In genomic region chr14:52706724-52707706, GRCh38 we compare ENCODE assay signal across 1 cellular context.
TF ChIP-seq lines count a peak whose summit lies in the region.

Gene PSMC6, plus strand, starts transcription at chr14:52707200. Its CDS starts 20 bp downstream, at chr14:52707220.

TF ChIP-seq in HepG2, 621 proteins besides CTCF, POLR2A, EP300 and RAD21 (continued from another document):
- TF ChIP-seq AKNA (CRISPR knock-in tag; IDR thresholded peaks at IDR 0.05; ENCODE audit: borderline replicate concordance) (no peak), SP4 (CRISPR knock-in tag; IDR thresholded peaks at IDR 0.05) (peak; percentile 88), NR2C2 (CRISPR knock-in tag; IDR thresholded peaks at IDR 0.05; ENCODE audit: borderline replicate concordance) (peak; percentile 74), ZNF850 (CRISPR knock-in tag; conservative IDR thresholded peaks at IDR 0.05) (no peak), KLF11 (CRISPR knock-in tag; IDR thresholded peaks at IDR 0.05) (no peak; the same call in 1 of the 2 replicates), IRF9 (CRISPR knock-in tag; IDR thresholded peaks at IDR 0.05; ENCODE audit: borderline replicate concordance) (peak; percentile 57; the same call in 1 of the 2 replicates), ZBTB43 (CRISPR knock-in tag; conservative IDR thresholded peaks at IDR 0.05) (peak; percentile 77; the same call in 1 of the 2 replicates), ZNF546 (CRISPR knock-in tag; conservative IDR thresholded peaks at IDR 0.05) (0 out of 2 replicates have a peak, but pooled peaks have one; percentile 21), HDAC2 (CRISPR knock-in tag; IDR thresholded peaks at IDR 0.05) (0 out of 2 replicates have a peak, but pooled peaks have one; percentile 7), ZNF710 (CRISPR knock-in tag; IDR thresholded peaks at IDR 0.05; ENCODE audit: borderline replicate concordance) (no peak; the same call in 1 of the 2 replicates), THAP8 (CRISPR knock-in tag; IDR thresholded peaks at IDR 0.05; ENCODE audit: borderline replicate concordance) (no peak), BHLHE40 (IDR thresholded peaks at IDR 0.05; ENCODE audit: low read length) (no peak), IRF2 (CRISPR knock-in tag; IDR thresholded peaks at IDR 0.05) (peak; percentile 49; the same call in 1 of the 2 replicates), ZNF605 (CRISPR knock-in tag; IDR thresholded peaks at IDR 0.05) (peak; percentile 69; the same call in 1 of the 2 replicates), ZNF790 (CRISPR knock-in tag; IDR thresholded peaks at IDR 0.05; ENCODE audit: borderline replicate concordance) (peak; percentile 16; the same call in 1 of the 2 replicates), ZNF205 (CRISPR knock-in tag; IDR thresholded peaks at IDR 0.05) (0 out of 2 replicates have a peak, but pooled peaks have one; percentile 21), SPEN (CRISPR knock-in tag; IDR thresholded peaks at IDR 0.05; ENCODE audit: low read depth) (no peak; the same call in 1 of the 2 replicates), PRDM4 (CRISPR knock-in tag; IDR thresholded peaks at IDR 0.05; ENCODE audit: borderline replicate concordance) (0 out of 2 replicates have a peak, but pooled peaks have one; percentile 28), ZNF878 (CRISPR knock-in tag; IDR thresholded peaks at IDR 0.05) (peak; percentile 44; the same call in 1 of the 2 replicates), ZNF280B (CRISPR knock-in tag; IDR thresholded peaks at IDR 0.05; ENCODE audit: borderline replicate concordance) (peak; percentile 66; the same call in 1 of the 2 replicates), BRD4 (CRISPR knock-in tag; IDR thresholded peaks at IDR 0.05) (peak; percentile 68; the same call in 1 of the 2 replicates), ZBTB14 (CRISPR knock-in tag; IDR thresholded peaks at IDR 0.05) (no peak), KLF16 (CRISPR knock-in tag; IDR thresholded peaks at IDR 0.05) (peak in 1 of 2 experiments; percentile 88; a peak in 1 of 4 replicates), ETV5 (CRISPR knock-in tag; IDR thresholded peaks at IDR 0.05; ENCODE audit: borderline replicate concordance) (peak; percentile 61; the same call in 1 of the 2 replicates), SRF (IDR thresholded peaks at IDR 0.05; ENCODE audit: low read depth, low read length) (no peak), HOXA3 (CRISPR knock-in tag; IDR thresholded peaks at IDR 0.05) (peak; percentile 76; the same call in 1 of the 2 replicates), NR2F1 (CRISPR knock-in tag; IDR thresholded peaks at IDR 0.05) (0 out of 4 replicates have a peak, but pooled peaks of 1 of the 2 experiments have one; percentile 10), ZNF709 (CRISPR knock-in tag; IDR thresholded peaks at IDR 0.05) (0 out of 2 replicates have a peak, but pooled peaks have one; percentile 38), YY1 (IDR thresholded peaks at IDR 0.05; ENCODE audit: insufficient read depth, insufficient replicate concordance, low read depth, low read length) (peak; percentile 95), SIN3B (IDR thresholded peaks at IDR 0.05; ENCODE audit: low read length) (peak; percentile 59; the same call in 1 of the 2 replicates), ZNF333 (CRISPR knock-in tag; IDR thresholded peaks at IDR 0.05; ENCODE audit: borderline replicate concordance) (no peak), TBX2 (CRISPR knock-in tag; IDR thresholded peaks at IDR 0.05; ENCODE audit: borderline replicate concordance) (peak; percentile 75), ZNF672 (CRISPR knock-in tag; IDR thresholded peaks at IDR 0.05) (no peak)
